ENCODE assay signal across 12 cellular contexts in the genomic region with DNA sequence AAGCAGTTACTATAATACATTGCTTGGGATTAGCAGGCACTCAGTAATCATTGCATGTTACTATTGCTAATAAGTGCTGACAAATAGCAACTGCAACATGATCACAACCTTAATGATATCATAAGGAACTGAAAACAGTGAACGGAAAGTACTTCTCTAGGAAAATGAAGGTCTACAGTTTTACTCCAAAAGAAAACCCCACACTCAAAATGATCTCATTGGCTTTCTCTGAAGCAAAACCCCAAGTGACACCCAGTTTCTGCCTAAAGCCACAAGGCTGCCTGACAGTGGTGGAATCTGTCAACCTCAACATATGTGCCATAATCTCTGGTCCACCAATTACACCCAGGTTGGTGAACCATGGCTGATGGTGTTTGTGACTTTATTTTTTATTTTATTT.
DNase-seq lines count a peak whose midpoint lies in the region; ATAC-seq and TF ChIP-seq lines count a peak whose summit lies in the region.
"Had no signal": no experiment of that assay in that cellular context is flagged by ENCODE, and none has a peak within 500 bp of the region (broad histone marks: within the 10 kb centered on the region; RNA-seq: fewer than 3 reads in every experiment).

No MANE protein-coding gene starts in this region.

- H3K4me1 Mint-ChIP-seq in activated CD8-positive, alpha-beta T cell treated with anti-CD3 and anti-CD28 coated beads, Interleukin-2, amount 10 ng/mL, durations not matched to agents 7 days and 5 days (ENCODE audit: low read depth), result peaks cover 29% of the 10 kb centered on the region
- H3K4me1 Mint-ChIP-seq: IgD-negative memory B cell had no signal

- DNase-seq in activated CD8-positive, alpha-beta T cell treated with anti-CD3 and anti-CD28 coated beads, Interleukin-2, amount 10 ng/mL, durations not matched to agents 7 days and 5 days, result peak; percentile 40
- no peak for DNase-seq in prostate gland (ENCODE audit: low spot score)
- DNase-seq in NCI-H524 treated with DMSO at 0.1 percent for 48 hours (lab: John Stamatoyannopoulos, UW), result no peak
- DNase-seq: activated CD4-positive, alpha-beta T cell treated with anti-CD3 and anti-CD28 coated beads for 4 hours; activated effector memory CD4-positive, alpha-beta T cell treated with anti-CD3 and anti-CD28 coated beads, Interleukin-2, amount 50 U/mL, for 16 hours; NCI-H2029 had no signal

- TF ChIP-seq POLR2A in prostate gland (IDR thresholded peaks at IDR 0.05), result no peak

- 91% methylated on average over 1 of the region's 1 CpG for WGBS in prostate gland

- H3K9me3 Mint-ChIP-seq in activated CD8-positive, alpha-beta T cell treated with anti-CD3 and anti-CD28 coated beads, Interleukin-2, amount 10 ng/mL, durations not matched to agents 7 days and 5 days (ENCODE audit: insufficient read depth), result peaks cover 8% of the 10 kb centered on the region

- H3K27ac ChIP-seq in prostate gland, result no peak overlapping the region
- H3K27ac ChIP-seq: right atrium auricular region had no signal

- no peaks in the 10 kb centered on the region for H3K4me1 ChIP-seq in prostate gland (replicated peaks)
- H3K4me1 ChIP-seq: right atrium auricular region had no signal

- peaks cover 6% of the 10 kb centered on the region for H3K36me3 Mint-ChIP-seq in activated CD8-positive, alpha-beta T cell treated with anti-CD3 and anti-CD28 coated beads, Interleukin-2, amount 10 ng/mL, durations not matched to agents 7 days and 5 days (ENCODE audit: low read depth)
- H3K36me3 Mint-ChIP-seq: IgD-negative memory B cell had no signal

- H3K27ac Mint-ChIP-seq in activated CD8-positive, alpha-beta T cell treated with anti-CD3 and anti-CD28 coated beads, Interleukin-2, amount 10 ng/mL, durations not matched to agents 7 days and 5 days, result peak overlapping the region; percentile 79
- H3K27ac Mint-ChIP-seq: IgD-negative memory B cell had no signal

- H3K4me3 ChIP-seq in prostate gland, result no peak overlapping the region
- H3K4me3 ChIP-seq: right atrium auricular region had no signal

- intact Hi-C loops in prostate gland (cut with DNase I), result no loop called here

- CTCF ChIA-PET in activated CD8-positive, alpha-beta T cell treated with anti-CD3 and anti-CD28 coated beads, Interleukin-2, amount 10 ng/mL, durations not matched to agents 7 days and 5 days (lab: Charles Lee), result no interaction called here

- no peaks in the 10 kb centered on the region for H3K27me3 ChIP-seq in prostate gland (replicated peaks; ENCODE audit: insufficient read depth)
- H3K27me3 ChIP-seq: right atrium auricular region had no signal

- POLR2A ChIA-PET in activated CD8-positive, alpha-beta T cell treated with anti-CD3 and anti-CD28 coated beads, Interleukin-2, amount 10 ng/mL, durations not matched to agents 7 days and 5 days (lab: Charles Lee), result no interaction called here

- peak; percentile 81 for ATAC-seq in GM18867 (IDR thresholded peaks at IDR 0.05; ENCODE audit: unreplicated experiment)
- ATAC-seq in GM21528 (IDR thresholded peaks at IDR 0.05; ENCODE audit: low FRiP score, unreplicated experiment), result peak; percentile 59
- ATAC-seq in HG03342 (IDR thresholded peaks at IDR 0.05; ENCODE audit: unreplicated experiment), result peak; percentile 79
- ATAC-seq in activated CD8-positive, alpha-beta T cell treated with anti-CD3 and anti-CD28 coated beads, Interleukin-2, amount 10 ng/mL, durations not matched to agents 7 days and 5 days, result peak; percentile 81
- no peak for ATAC-seq in HG02840 (IDR thresholded peaks at IDR 0.05; ENCODE audit: low FRiP score, unreplicated experiment)

- H3K36me3 ChIP-seq in prostate gland, result no peaks in the 10 kb centered on the region
- H3K36me3 ChIP-seq: right atrium auricular region had no signal

- no peaks in the 10 kb centered on the region for H3K27me3 Mint-ChIP-seq in activated CD8-positive, alpha-beta T cell treated with anti-CD3 and anti-CD28 coated beads, Interleukin-2, amount 10 ng/mL, durations not matched to agents 7 days and 5 days (ENCODE audit: low read depth)
- H3K27me3 Mint-ChIP-seq: IgD-negative memory B cell had no signal

- no peaks in the 10 kb centered on the region for H3K9me3 ChIP-seq in prostate gland
- H3K9me3 ChIP-seq: right atrium auricular region had no signal

- no peak for TF ChIP-seq CTCF in prostate gland (IDR thresholded peaks at IDR 0.05)

- H3K4me3 Mint-ChIP-seq in activated CD8-positive, alpha-beta T cell treated with anti-CD3 and anti-CD28 coated beads, Interleukin-2, amount 10 ng/mL, durations not matched to agents 7 days and 5 days, result peak overlapping the region; percentile 32
- H3K4me3 Mint-ChIP-seq: IgD-negative memory B cell had no signal
